In the genomic region with DNA sequence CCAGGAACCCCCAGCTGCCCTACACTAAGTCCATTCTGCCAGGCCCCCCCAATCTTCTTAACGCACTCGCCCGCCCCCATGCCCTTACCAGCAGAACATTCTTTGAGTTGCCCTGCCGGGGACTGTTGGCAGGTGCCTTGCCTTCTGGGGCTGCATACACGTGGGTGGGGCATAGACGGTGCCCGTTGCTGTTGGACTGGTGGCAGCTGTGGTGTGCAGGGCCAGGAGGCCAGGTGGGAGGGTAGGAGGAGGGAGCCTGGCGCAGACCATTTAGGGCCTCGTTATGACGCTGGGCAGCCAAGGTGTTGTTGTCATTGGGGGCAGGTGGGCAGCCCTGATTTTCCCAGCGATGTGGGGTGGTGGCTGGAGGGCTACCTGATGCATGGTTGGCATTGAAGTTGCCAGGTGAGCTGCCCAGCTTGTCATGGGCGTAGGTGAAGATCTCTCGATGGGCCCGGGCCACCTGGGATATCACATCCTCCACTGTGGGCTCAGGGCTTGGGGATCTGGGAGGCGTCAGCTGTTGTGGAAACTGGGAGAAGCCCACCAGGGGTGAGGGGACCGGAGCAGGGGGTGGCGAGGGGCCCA, we compare ENCODE assay signal across 1 cellular context.
TF ChIP-seq lines count a peak whose summit lies in the region.

No MANE protein-coding gene starts in this region.

TF ChIP-seq in GM12878, 131 proteins besides CTCF, POLR2A, EP300 and RAD21:
- TF ChIP-seq SUPT20H (IDR thresholded peaks at IDR 0.05; ENCODE audit: borderline replicate concordance, control insufficient read depth, low read depth, low read length), result no peak
- no peak for TF ChIP-seq CBFB (IDR thresholded peaks at IDR 0.05; ENCODE audit: low read depth)
- TF ChIP-seq PAX8 (IDR thresholded peaks at IDR 0.05), result no peak
- no peak for TF ChIP-seq YY1 (IDR thresholded peaks at IDR 0.05; ENCODE audit: low read depth, low read length)
- no peak for TF ChIP-seq LARP7 (IDR thresholded peaks at IDR 0.05)
- no peak for TF ChIP-seq RBBP5 (conservative IDR thresholded peaks at IDR 0.05)
- TF ChIP-seq CBX3 (IDR thresholded peaks at IDR 0.05; ENCODE audit: borderline replicate concordance, low read depth), result no peak
- TF ChIP-seq GABPA (IDR thresholded peaks at IDR 0.05; ENCODE audit: low read depth), result no peak
- TF ChIP-seq, protein P1, sequence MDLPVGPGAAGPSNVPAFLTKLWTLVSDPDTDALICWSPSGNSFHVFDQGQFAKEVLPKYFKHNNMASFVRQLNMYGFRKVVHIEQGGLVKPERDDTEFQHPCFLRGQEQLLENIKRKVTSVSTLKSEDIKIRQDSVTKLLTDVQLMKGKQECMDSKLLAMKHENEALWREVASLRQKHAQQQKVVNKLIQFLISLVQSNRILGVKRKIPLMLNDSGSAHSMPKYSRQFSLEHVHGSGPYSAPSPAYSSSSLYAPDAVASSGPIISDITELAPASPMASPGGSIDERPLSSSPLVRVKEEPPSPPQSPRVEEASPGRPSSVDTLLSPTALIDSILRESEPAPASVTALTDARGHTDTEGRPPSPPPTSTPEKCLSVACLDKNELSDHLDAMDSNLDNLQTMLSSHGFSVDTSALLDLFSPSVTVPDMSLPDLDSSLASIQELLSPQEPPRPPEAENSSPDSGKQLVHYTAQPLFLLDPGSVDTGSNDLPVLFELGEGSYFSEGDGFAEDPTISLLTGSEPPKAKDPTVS (IDR thresholded peaks at IDR 0.05; ENCODE audit: low read depth, low read length), result no peak
- TF ChIP-seq ZZZ3 (IDR thresholded peaks at IDR 0.05; ENCODE audit: control insufficient read depth, insufficient read length, low read depth), result no peak
- no peak for TF ChIP-seq POLR2AphosphoS5 (IDR thresholded peaks at IDR 0.05; ENCODE audit: low read length)
- no peak for TF ChIP-seq SMC3 (IDR thresholded peaks at IDR 0.05; ENCODE audit: borderline replicate concordance, low read length)
- TF ChIP-seq ATF7 (IDR thresholded peaks at IDR 0.05; ENCODE audit: low read depth), result no peak
- no peak for TF ChIP-seq ESRRA (IDR thresholded peaks at IDR 0.05; ENCODE audit: low read length)
- TF ChIP-seq, protein P2, sequence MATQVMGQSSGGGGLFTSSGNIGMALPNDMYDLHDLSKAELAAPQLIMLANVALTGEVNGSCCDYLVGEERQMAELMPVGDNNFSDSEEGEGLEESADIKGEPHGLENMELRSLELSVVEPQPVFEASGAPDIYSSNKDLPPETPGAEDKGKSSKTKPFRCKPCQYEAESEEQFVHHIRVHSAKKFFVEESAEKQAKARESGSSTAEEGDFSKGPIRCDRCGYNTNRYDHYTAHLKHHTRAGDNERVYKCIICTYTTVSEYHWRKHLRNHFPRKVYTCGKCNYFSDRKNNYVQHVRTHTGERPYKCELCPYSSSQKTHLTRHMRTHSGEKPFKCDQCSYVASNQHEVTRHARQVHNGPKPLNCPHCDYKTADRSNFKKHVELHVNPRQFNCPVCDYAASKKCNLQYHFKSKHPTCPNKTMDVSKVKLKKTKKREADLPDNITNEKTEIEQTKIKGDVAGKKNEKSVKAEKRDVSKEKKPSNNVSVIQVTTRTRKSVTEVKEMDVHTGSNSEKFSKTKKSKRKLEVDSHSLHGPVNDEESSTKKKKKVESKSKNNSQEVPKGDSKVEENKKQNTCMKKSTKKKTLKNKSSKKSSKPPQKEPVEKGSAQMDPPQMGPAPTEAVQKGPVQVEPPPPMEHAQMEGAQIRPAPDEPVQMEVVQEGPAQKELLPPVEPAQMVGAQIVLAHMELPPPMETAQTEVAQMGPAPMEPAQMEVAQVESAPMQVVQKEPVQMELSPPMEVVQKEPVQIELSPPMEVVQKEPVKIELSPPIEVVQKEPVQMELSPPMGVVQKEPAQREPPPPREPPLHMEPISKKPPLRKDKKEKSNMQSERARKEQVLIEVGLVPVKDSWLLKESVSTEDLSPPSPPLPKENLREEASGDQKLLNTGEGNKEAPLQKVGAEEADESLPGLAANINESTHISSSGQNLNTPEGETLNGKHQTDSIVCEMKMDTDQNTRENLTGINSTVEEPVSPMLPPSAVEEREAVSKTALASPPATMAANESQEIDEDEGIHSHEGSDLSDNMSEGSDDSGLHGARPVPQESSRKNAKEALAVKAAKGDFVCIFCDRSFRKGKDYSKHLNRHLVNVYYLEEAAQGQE (IDR thresholded peaks at IDR 0.05; ENCODE audit: low read depth, low read length), result no peak
- no peak for TF ChIP-seq SRF (IDR thresholded peaks at IDR 0.05; ENCODE audit: low read depth in 2 of 2, low read length in 2 of 2)
- no peak for TF ChIP-seq STAT1 (conservative IDR thresholded peaks at IDR 0.05)
